In genomic region chr11:86116386-86116726, GRCh38 we compare ENCODE assay signal across 7 cellular contexts. TPM values are rescaled to one million over a fixed set of nuclear protein-coding genes. Genes with fewer than 3 reads are reported as not detected.
DNase-seq lines count a peak whose midpoint lies in the region; ATAC-seq and TF ChIP-seq lines count a peak whose summit lies in the region.

No MANE protein-coding gene starts in this region.

- ATAC-seq in GM18870 (IDR thresholded peaks at IDR 0.05; ENCODE audit: unreplicated experiment) (peak; percentile 86), HG02623 (IDR thresholded peaks at IDR 0.05; ENCODE audit: unreplicated experiment) (peak; percentile 79)

- H3K27me3 ChIP-seq in esophagus muscularis mucosa (no peaks in the 10 kb centered on the region), stomach (no peaks in the 10 kb centered on the region)

- TF ChIP-seq POLR2A in esophagus muscularis mucosa (IDR thresholded peaks at IDR 0.05; ENCODE audit: low read depth) (no peak), stomach (IDR thresholded peaks at IDR 0.05) (no peak)

- H3K27ac ChIP-seq in RWPE1, result no peak overlapping the region
- peak overlapping the region; percentile 25 to 71 (median 44) for H3K27ac ChIP-seq in esophagus muscularis mucosa (replicated peaks in 1 of 4)
- H3K27ac ChIP-seq in stomach, result no peak overlapping the region

- intact Hi-C loops in esophagus muscularis mucosa (cut with DNase I), result no loop called here
- intact Hi-C loops in stomach (cut with DNase I; ENCODE audit: low total_unique reads), result no loop called here

- H3K4me3 ChIP-seq in esophagus muscularis mucosa (no peak overlapping the region), stomach (no peak overlapping the region)

- peak; percentile 64 for DNase-seq in RWPE1 (ENCODE audit: low spot score)
- DNase-seq in esophagus muscularis mucosa (ENCODE audit: extremely low spot score), result no peak
- DNase-seq in stomach, result no peak
- DNase-seq in SK-N-DZ (ENCODE audit: low spot score), result no peak
- DNase-seq in anterior cingulate cortex (lab: John Stamatoyannopoulos, UW), result no peak

- TF ChIP-seq EP300 in esophagus muscularis mucosa (IDR thresholded peaks at IDR 0.05) (no peak), stomach (IDR thresholded peaks at IDR 0.05) (no peak)

- POLR2A ChIA-PET in RWPE1 (lab: Yijun Ruan, JAX; ENCODE audit: low non-redundant PET), result no interaction called here

- CTCF ChIA-PET in RWPE1 (lab: Yijun Ruan, JAX), result no interaction called here

- TF ChIP-seq CTCF in RWPE1 (conservative IDR thresholded peaks at IDR 0.05; ENCODE audit: low read depth) (no peak), esophagus muscularis mucosa (IDR thresholded peaks at IDR 0.05) (no peak), stomach (IDR thresholded peaks at IDR 0.05) (no peak)

- H3K9me3 ChIP-seq in esophagus muscularis mucosa (no peaks in the 10 kb centered on the region), stomach (no peaks in the 10 kb centered on the region)

- H3K4me1 ChIP-seq in esophagus muscularis mucosa (peaks cover 0 to 44% (median 39%) of the 10 kb centered on the region in 4 donors), stomach (peaks cover 0 to 32% (median 17%) of the 10 kb centered on the region in 4 donors)

- no peaks in the 10 kb centered on the region for H3K36me3 ChIP-seq in esophagus muscularis mucosa
- no peaks in the 10 kb centered on the region for H3K36me3 ChIP-seq in stomach

- 24% methylated on average over 4 of the region's 4 CpGs for WGBS in esophagus muscularis mucosa
- WGBS in stomach, 5 donors, result 59 to 70% (median 65%) methylated on average over 4 of the region's 4 CpGs

RNA-seq across cellular contexts. Expression of gene PICALM, which starts 47.5 kb away (rescaled TPM):
- total RNA-seq in esophagus muscularis mucosa (100 to 1,000 TPM; 228 to 281 (median 266) TPM), stomach (100 to 1,000 TPM; 148 to 687 (median 267) TPM)
- polyA plus RNA-seq in stomach, result 10 to 100 TPM; 35.1 to 57.0 (median 52.8) TPM
- polyA plus RNA-seq in SK-N-DZ (2014; cell fraction: cytosol; rRNA removed), result 59.8 and 73.2 TPM in 2 replicates
- polyA plus RNA-seq in SK-N-DZ (2014; cell fraction: nucleus; rRNA removed), result 35.7 and 77.3 TPM in 2 replicates

Comparison
In these comparisons a context has a peak if more than half of its experiments do, and no peak if none do; other contexts are left out.
1. H3K27ac ChIP-seq: peak in esophagus muscularis mucosa (4 of 4); none in RWPE1 (single experiment) and stomach (0 of 5).